In genomic region chr3:66426135-66426534, GRCh38 we compare ENCODE assay signal across 1 cellular context.
TF ChIP-seq lines count a peak whose summit lies in the region.

No MANE protein-coding gene starts in this region.

TF ChIP-seq in HepG2, 621 proteins besides CTCF, POLR2A, EP300 and RAD21 (continued from another document):
- TF ChIP-seq ZBTB40 (IDR thresholded peaks at IDR 0.05): peak; percentile 50
- TF ChIP-seq ZBTB40 (CRISPR knock-in tag; IDR thresholded peaks at IDR 0.05): peak; percentile 98
- no peak for TF ChIP-seq CBX5 (CRISPR knock-in tag; IDR thresholded peaks at IDR 0.05; ENCODE audit: borderline replicate concordance)
- no peak for TF ChIP-seq GATAD2A (CRISPR knock-in tag; IDR thresholded peaks at IDR 0.05)
TF ChIP-seq in HepG2: peak in this region for 2.
